Comparison of ENCODE assay signal across 18 cellular contexts in the genomic region with DNA sequence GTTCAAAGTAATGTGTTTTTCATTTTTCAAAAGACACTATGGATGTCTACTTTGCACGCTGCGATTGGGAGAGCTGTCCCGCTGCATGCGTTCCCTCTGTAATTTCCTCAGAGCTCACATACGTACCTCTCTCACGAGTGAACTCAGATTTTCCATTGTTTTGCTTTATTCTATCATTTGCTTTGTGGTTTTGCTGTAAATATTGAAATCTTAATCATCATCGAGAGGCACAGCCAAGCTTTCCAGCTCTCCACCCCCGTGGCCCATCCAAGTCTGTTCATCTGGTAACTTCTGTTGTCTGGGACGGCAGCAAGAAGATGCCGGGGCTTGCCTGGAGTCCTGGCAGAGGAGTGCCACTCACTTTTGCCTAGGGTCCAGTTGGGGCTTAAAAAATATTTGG. TPM values are rescaled to one million over a fixed set of nuclear protein-coding genes. Genes with fewer than 3 reads are reported as not detected.
DNase-seq lines count a peak whose midpoint lies in the region; ATAC-seq and TF ChIP-seq lines count a peak whose summit lies in the region.
"Had no signal": no experiment of that assay in that cellular context is flagged by ENCODE, and none has a peak within 500 bp of the region (broad histone marks: within the 10 kb centered on the region; RNA-seq: fewer than 3 reads in every experiment).

No MANE protein-coding gene starts in this region.

- H3K4me3 ChIP-seq in fibroblast of mammary gland (ENCODE audit: control insufficient read depth, low read depth, low read length) (no peak overlapping the region), aorta (ENCODE audit: low read length in 2 of 2) (no peak overlapping the region)
- H3K4me3 ChIP-seq: BLaER1 treated with 17β-estradiol and CSF1 and Interleukin-3, amounts not matched to agents 10 nM and 100 nM; gastroesophageal sphincter; Peyer's patch; upper lobe of left lung had no signal

- POLR2A ChIA-PET in WTC11 (lab: Charles Lee): no interaction called here

- CTCF ChIA-PET in WTC11 (lab: Charles Lee): interaction anchor here (2.3 kb wide), 1 partner anchor 23 kb away, joined by 11 read pairs; no protein-coding TSS in a partner anchor

- no peaks in the 10 kb centered on the region for H3K9me3 ChIP-seq in aorta (ENCODE audit: control insufficient read depth, low read length)
- H3K9me3 ChIP-seq: BLaER1 treated with 17β-estradiol and CSF1 and Interleukin-3, amounts not matched to agents 10 nM and 100 nM; gastroesophageal sphincter; Peyer's patch; upper lobe of left lung had no signal

- no peaks in the 10 kb centered on the region for H3K27me3 ChIP-seq in aorta (ENCODE audit: control insufficient read depth in 1 of 2, insufficient read depth in 2 of 2, low read length in 1 of 2)
- H3K27me3 ChIP-seq: BLaER1 treated with 17β-estradiol and CSF1 and Interleukin-3, amounts not matched to agents 10 nM and 100 nM; gastroesophageal sphincter; Peyer's patch; upper lobe of left lung had no signal

- TF ChIP-seq CTCF in natural killer cell (IDR thresholded peaks at IDR 0.05): no peak
- no peak for TF ChIP-seq CTCF in WTC11 (IDR thresholded peaks at IDR 0.05)
- TF ChIP-seq CTCF in fibroblast of mammary gland (conservative IDR thresholded peaks at IDR 0.05; ENCODE audit: control insufficient read depth, insufficient read depth, low read depth, low read length): no peak

- intact Hi-C loops in natural killer cell (cut with micrococcal nuclease): no loop called here
- intact Hi-C loops in aorta (cut with DNase I): no loop called here

- no peaks in the 10 kb centered on the region for H3K4me1 ChIP-seq in aorta (ENCODE audit: control insufficient read depth in 1 of 2, insufficient read depth in 2 of 2, low read length in 2 of 2)
- H3K4me1 ChIP-seq: Peyer's patch had no signal

- H3K9me3 Mint-ChIP-seq in natural killer cell (no peaks in the 10 kb centered on the region), WTC11 (no peaks in the 10 kb centered on the region)
- no peaks in the 10 kb centered on the region for H3K9me3 Mint-ChIP-seq in natural killer cell treated with Interleukin-12 subunit alpha and Interleukin-12 subunit beta and Interleukin-15 and Interleukin-18, amount 100 ng/mL, for 72 hours

- ATAC-seq in natural killer cell: no peak
- no peak for ATAC-seq in natural killer cell treated with Interleukin-12 subunit alpha and Interleukin-12 subunit beta and Interleukin-15 and Interleukin-18, amount 100 ng/mL, for 72 hours
- ATAC-seq in WTC11: no peak
- ATAC-seq in aorta (ENCODE audit: low FRiP score): no peak
- no peak for ATAC-seq in GM21390 (IDR thresholded peaks at IDR 0.05; ENCODE audit: unreplicated experiment)
- ATAC-seq: gastroesophageal sphincter had no signal

- no peak overlapping the region for H3K4me3 Mint-ChIP-seq in natural killer cell
- no peak overlapping the region for H3K4me3 Mint-ChIP-seq in natural killer cell treated with Interleukin-12 subunit alpha and Interleukin-12 subunit beta and Interleukin-15 and Interleukin-18, amount 100 ng/mL, for 72 hours
- no peak overlapping the region for H3K4me3 Mint-ChIP-seq in WTC11

- H3K4me1 Mint-ChIP-seq in natural killer cell (peaks cover 10 to 17% of the 10 kb centered on the region in 2 donors), WTC11 (peaks cover 10% of the 10 kb centered on the region)
- peaks cover 6 to 7% of the 10 kb centered on the region in 2 donors for H3K4me1 Mint-ChIP-seq in natural killer cell treated with Interleukin-12 subunit alpha and Interleukin-12 subunit beta and Interleukin-15 and Interleukin-18, amount 100 ng/mL, for 72 hours (ENCODE audit: low read depth in 2 of 2)

- H3K27me3 Mint-ChIP-seq in natural killer cell (ENCODE audit: low read depth in 2 of 2): no peaks in the 10 kb centered on the region
- no peaks in the 10 kb centered on the region for H3K27me3 Mint-ChIP-seq in natural killer cell treated with Interleukin-12 subunit alpha and Interleukin-12 subunit beta and Interleukin-15 and Interleukin-18, amount 100 ng/mL, for 72 hours
- no peaks in the 10 kb centered on the region for H3K27me3 Mint-ChIP-seq in WTC11 (ENCODE audit: low read depth)

- no peak overlapping the region for H3K27ac ChIP-seq in aorta (ENCODE audit: low read depth in 1 of 2, low read length in 2 of 2)
- H3K27ac ChIP-seq: Peyer's patch, upper lobe of left lung had no signal

- WGBS in aorta, 2 donors: 81 to 82% methylated on average over 10 of the region's 10 CpGs

- DNase-seq in natural killer cell (no peak), WTC11 (ENCODE audit: low spot score) (no peak), fibroblast of mammary gland (ENCODE audit: low read depth) (peak; percentile 70), aorta (peak; percentile 34 to 69), amniotic stem cell (lab: John Stamatoyannopoulos, UW) (no peak), NCI-H2029 (lab: John Stamatoyannopoulos, UW) (no peak)
- DNase-seq in natural killer cell treated with Interleukin-12 subunit alpha and Interleukin-12 subunit beta and Interleukin-15 and Interleukin-18, amount 100 ng/mL, for 72 hours (ENCODE audit: low spot score): no peak
- DNase-seq: caudate nucleus; DND-41; effector memory CD4-positive, alpha-beta T cell; MM.1S; NCI-H2081 treated with DMSO at 0.1 percent for 48 hours; nucleus accumbens; upper lobe of left lung had no signal

- peaks cover 0 to 10% of the 10 kb centered on the region in 2 donors for H3K36me3 ChIP-seq in aorta (ENCODE audit: control insufficient read depth in 1 of 2, insufficient read depth in 2 of 2, low read length in 1 of 2)

- H3K36me3 Mint-ChIP-seq in natural killer cell (peaks cover 3% of the 10 kb centered on the region), WTC11 (peaks cover 25% of the 10 kb centered on the region)
- H3K36me3 Mint-ChIP-seq in natural killer cell treated with Interleukin-12 subunit alpha and Interleukin-12 subunit beta and Interleukin-15 and Interleukin-18, amount 100 ng/mL, for 72 hours: peaks cover 2% of the 10 kb centered on the region

- H3K27ac Mint-ChIP-seq in natural killer cell (peak overlapping the region; percentile 27 to 50), WTC11 (peak overlapping the region; percentile 46; the same call in 1 of the 2 replicates)
- peak overlapping the region in 1 of 2 donors; percentile 49 for H3K27ac Mint-ChIP-seq in natural killer cell treated with Interleukin-12 subunit alpha and Interleukin-12 subunit beta and Interleukin-15 and Interleukin-18, amount 100 ng/mL, for 72 hours

TF ChIP-seq in WTC11, 78 proteins besides CTCF, POLR2A, EP300 and RAD21:
- TF ChIP-seq FOXP4 (CRISPR knock-in tag; IDR thresholded peaks at IDR 0.05) (no peak), NR3C1 (CRISPR knock-in tag; conservative IDR thresholded peaks at IDR 0.05; ENCODE audit: low read depth) (no peak), ZNF121 (CRISPR knock-in tag; IDR thresholded peaks at IDR 0.05) (no peak)
- TF ChIP-seq, protein P1, sequence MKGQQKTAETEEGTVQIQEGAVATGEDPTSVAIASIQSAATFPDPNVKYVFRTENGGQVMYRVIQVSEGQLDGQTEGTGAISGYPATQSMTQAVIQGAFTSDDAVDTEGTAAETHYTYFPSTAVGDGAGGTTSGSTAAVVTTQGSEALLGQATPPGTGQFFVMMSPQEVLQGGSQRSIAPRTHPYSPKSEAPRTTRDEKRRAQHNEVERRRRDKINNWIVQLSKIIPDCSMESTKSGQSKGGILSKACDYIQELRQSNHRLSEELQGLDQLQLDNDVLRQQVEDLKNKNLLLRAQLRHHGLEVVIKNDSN (CRISPR knock-in tag; IDR thresholded peaks at IDR 0.05): no peak

RNA-seq across cellular contexts. Expression of gene TMC6, which starts 21.1 kb away (rescaled TPM):
- 100 to 1,000 TPM; 653 to 825 (median 687) TPM for total RNA-seq in natural killer cell
- total RNA-seq in natural killer cell treated with Interleukin-12 subunit alpha and Interleukin-12 subunit beta and Interleukin-15 and Interleukin-18, amount 100 ng/mL, for 72 hours: 100 to 1,000 TPM; 282 to 351 TPM
- total RNA-seq in WTC11 (2021): 90.9 to 120 TPM (median 93.2 TPM) in 3 replicates
- total RNA-seq in aorta: 10 to 100 TPM; 33.7 to 63.2 TPM
- polyA plus RNA-seq in aorta: 1 to 10 TPM; 5.5 to 9.1 TPM

RNA-seq across cellular contexts. Expression of gene TMC8, which starts 23.1 kb away (rescaled TPM):
- total RNA-seq in natural killer cell (100 to 1,000 TPM; 401 to 551 (median 435) TPM), WTC11 (2021) (2.9 to 3.7 TPM (median 3.1 TPM) in 3 replicates), aorta (10 to 100 TPM in 1 of 2 donors, 1 to 10 TPM in 1; 6.6 to 14.4 TPM)
- 100 to 1,000 TPM in 1 of 2 donors, 10 to 100 TPM in 1; 87.1 to 209 TPM for total RNA-seq in natural killer cell treated with Interleukin-12 subunit alpha and Interleukin-12 subunit beta and Interleukin-15 and Interleukin-18, amount 100 ng/mL, for 72 hours
- polyA plus RNA-seq in aorta: 1 to 10 TPM; 1.0 to 8.0 TPM

RNA-seq across cellular contexts. Expression of gene C17orf99, which starts 38.7 kb away (rescaled TPM):
- total RNA-seq in natural killer cell: not detected
- total RNA-seq in natural killer cell treated with Interleukin-12 subunit alpha and Interleukin-12 subunit beta and Interleukin-15 and Interleukin-18, amount 100 ng/mL, for 72 hours: not detected
- total RNA-seq in WTC11 (2021): not detected in 3 replicates
- not detected for total RNA-seq in aorta
- under 1 TPM in 1 of 2 donors, not detected in 1; 0.13 TPM for polyA plus RNA-seq in aorta
- total RNA-seq: gastroesophageal sphincter had no signal

Comparison
In these comparisons a context has a peak if more than half of its experiments do, and no peak if none do; other contexts are left out.
1. DNase-seq: peak in fibroblast of mammary gland (single experiment) and aorta (2 of 2); none in natural killer cell (single experiment), natural killer cell treated with Interleukin-12 subunit alpha and Interleukin-12 subunit beta and Interleukin-15 and Interleukin-18, amount 100 ng/mL, for 72 hours (single experiment), WTC11 (single experiment), amniotic stem cell (single experiment) and NCI-H2029 (single experiment).
2. RNA of gene TMC8, which starts 23.1 kb away (total RNA-seq): 401 to 551 TPM in natural killer cell and 87.1 to 209 TPM in natural killer cell treated with Interleukin-12 subunit alpha and Interleukin-12 subunit beta and Interleukin-15 and Interleukin-18, amount 100 ng/mL, for 72 hours; 6.6 to 14.4 TPM in aorta and 2.9 to 3.7 TPM in WTC11; every median in the first group is over 4 times any median in the second.